Comparison of ENCODE assay signal across 31 cellular contexts in the genomic region with DNA sequence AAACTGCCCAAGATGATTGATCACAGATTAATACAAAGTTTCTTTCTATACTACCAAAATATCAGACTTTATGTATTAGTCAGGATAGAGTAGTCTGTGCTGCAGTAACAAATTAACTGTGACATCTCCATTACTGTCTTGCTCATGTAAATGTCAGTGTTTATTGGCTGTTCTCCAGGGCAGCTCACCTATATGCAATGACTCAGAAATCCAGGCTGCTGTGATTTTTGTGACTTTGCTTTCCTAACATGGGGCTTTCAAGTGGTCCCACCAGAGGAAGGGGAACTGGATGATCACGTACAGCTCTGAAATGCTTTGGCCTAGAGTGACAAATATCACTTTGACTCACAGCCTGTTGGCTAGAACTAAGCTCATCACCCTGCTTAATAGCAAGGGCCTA. TPM values are rescaled to one million over a fixed set of nuclear protein-coding genes. Genes with fewer than 3 reads are reported as not detected.
DNase-seq lines count a peak whose midpoint lies in the region; ATAC-seq, FAIRE-seq and TF ChIP-seq lines count a peak whose summit lies in the region.
"Had no signal": no experiment of that assay in that cellular context is flagged by ENCODE, and none has a peak within 500 bp of the region (broad histone marks: within the 10 kb centered on the region; RNA-seq: fewer than 3 reads in every experiment).

No MANE protein-coding gene starts in this region.

- H3K79me2 ChIP-seq in HepG2 (ENCODE audit: insufficient read depth, low read length), result peaks cover 2% of the 10 kb centered on the region
- no peaks in the 10 kb centered on the region for H3K79me2 ChIP-seq in K562 (ENCODE audit: control insufficient read depth, insufficient read depth, low read length)

- no peak for FAIRE-seq in HepG2 (lab: Jason Lieb, UNC)
- FAIRE-seq in K562 (lab: Jason Lieb, UNC), result peak; percentile 48
- FAIRE-seq: A549, G401.6, GM12878, H1 had no signal

- DNase-seq in HepG2 (ENCODE audit: low spot score), result no peak
- DNase-seq in right lobe of liver, result no peak
- no peak for DNase-seq in K562 (ENCODE audit: extremely low read depth in 1 of 4, low spot score in 3 of 4)
- no peak for DNase-seq in transverse colon
- no peak for DNase-seq in NCI-H2196 (lab: John Stamatoyannopoulos, UW; ENCODE audit: unreplicated experiment)
- no peak for DNase-seq in activated CD8-positive, alpha-beta memory T cell treated with anti-CD3 and anti-CD28 coated beads, Interleukin-2, amount 50 U/mL, for 48 hours
- DNase-seq: AML-193; CD4-positive, alpha-beta T cell; DMS53; HCEC 1CT; Karpas-422; NCI-H1092; NCI-H1436; NCI-H187; NCI-H2081 treated with DMSO at 0.1 percent for 48 hours; NCI-H2171 treated with DMSO at 0.1 percent for 48 hours; NCI-H446; NCI-H524 treated with DMSO at 0.1 percent for 48 hours; NCI-H82; NK-92 treated with Interleukin-12 subunit alpha and Interleukin-12 subunit beta, amount 100 ng/mL, for 24 hours; PC-9; Right ventricle myocardium superior; RPMI8226; T-cell had no signal

- intact Hi-C loops in HepG2 (cut with micrococcal nuclease; ENCODE audit: unreplicated experiment) (no loop called here), right lobe of liver (cut with DNase I) (no loop called here), K562 (cut with micrococcal nuclease) (no loop called here), transverse colon (cut with DNase I; ENCODE audit: low total_unique reads) (no loop called here)

- no TSS peak for BruUV-seq in HepG2 (replicated peaks; lab: Mats Ljungman, UMichigan)
- no TSS peak for BruUV-seq in K562 (replicated peaks; lab: Mats Ljungman, UMichigan)

- H3K9me3 ChIP-seq in HepG2 (ENCODE audit: low read length) (no peaks in the 10 kb centered on the region), right lobe of liver (no peaks in the 10 kb centered on the region), HEK293 (ENCODE audit: control insufficient read depth, insufficient read depth, low read depth, low read length) (no peaks in the 10 kb centered on the region), K562 (replicated peaks; ENCODE audit: control insufficient read depth, insufficient read depth, low read depth, low read length) (no peaks in the 10 kb centered on the region), transverse colon (no peaks in the 10 kb centered on the region)
- H3K9me3 ChIP-seq: A549; BLaER1 treated with 17β-estradiol and CSF1 and Interleukin-3, amounts not matched to agents 10 nM and 100 nM; SJSA1 had no signal

- H3K36me3 ChIP-seq in HepG2 (replicated peaks in 1 of 2; ENCODE audit: control insufficient read depth in 1 of 2, insufficient read depth in 2 of 2, low read length in 2 of 2) (no peaks in the 10 kb centered on the region), right lobe of liver (no peaks in the 10 kb centered on the region), HEK293 (ENCODE audit: control insufficient read depth in 2 of 2, insufficient read depth in 1 of 2, low read length in 2 of 2) (no peaks in the 10 kb centered on the region), K562 (ENCODE audit: control insufficient read depth, insufficient read depth, low read length) (no peaks in the 10 kb centered on the region), transverse colon (no peaks in the 10 kb centered on the region)
- H3K36me3 ChIP-seq: BLaER1 treated with 17β-estradiol and CSF1 and Interleukin-3, amounts not matched to agents 10 nM and 100 nM; SJSA1 had no signal

- H2AFZ ChIP-seq in HepG2 (ENCODE audit: low read length), result no peak overlapping the region
- H2AFZ ChIP-seq in K562 (ENCODE audit: low read depth, low read length), result no peak overlapping the region
- H2AFZ ChIP-seq: PC-9 had no signal

- no peak for TF ChIP-seq CTCF in HepG2 (CRISPR knock-in tag; IDR thresholded peaks at IDR 0.05)
- no peak for TF ChIP-seq CTCF in right lobe of liver (IDR thresholded peaks at IDR 0.05)
- TF ChIP-seq CTCF in HEK293 (tag by site-specific recombination; IDR thresholded peaks at IDR 0.05), result no peak
- no peak for TF ChIP-seq CTCF in K562 (IDR thresholded peaks at IDR 0.05 in 2 of 3, conservative IDR thresholded peaks at IDR 0.05 in 1 of 3; ENCODE audit: insufficient read depth in 2 of 3, low read depth in 1 of 3, low read length in 3 of 3)
- no peak for TF ChIP-seq CTCF in transverse colon (IDR thresholded peaks at IDR 0.05)

- in situ Hi-C loops in HepG2 (cut with HindIII; ENCODE audit: extremely low pct_ligation_motif_present, low pct_unique_long_range_greater_than_20kb), result no loop called here
- in situ Hi-C loops in K562 (cut with MboI), result no loop called here
- in situ Hi-C loops in transverse colon (cut with MboI; ENCODE audit: low pct_ligation_motif_present in 1 of 4, low pct_unique_long_range_greater_than_20kb in 1 of 4, low sequenced_read_pairs in 3 of 4), result no loop called here

- no peak for ATAC-seq in HepG2
- ATAC-seq in right lobe of liver, result no peak
- ATAC-seq in K562, result no peak
- ATAC-seq: A549, GM12878, T-cell had no signal

- no peak overlapping the region for H3K9ac ChIP-seq in HepG2 (ENCODE audit: insufficient read depth, low read depth, low read length)
- H3K9ac ChIP-seq in K562 (ENCODE audit: insufficient read depth in 1 of 2, low read depth in 2 of 2, low read length in 2 of 2), result no peak overlapping the region
- H3K9ac ChIP-seq: BLaER1 treated with 17β-estradiol and CSF1 and Interleukin-3, amounts not matched to agents 10 nM and 100 nM had no signal

- POLR2A ChIA-PET in HepG2 (lab: Yijun Ruan, JAX) (interaction anchor here (1.6 kb wide), 1 partner anchor 13 kb away, joined by 4 read pairs; no protein-coding TSS in a partner anchor), HEK293 (lab: Yijun Ruan, JAX) (no interaction called here), K562 (lab: Yijun Ruan, JAX) (interaction anchor here (0.9 to 2.4 kb wide), 5 partner anchors 12 to 392 kb away, joined by 3 to 9 read pairs (median 6); partner anchors contain the start of genes PLS1 and U2SURP)

- CTCF ChIA-PET in HepG2 (lab: Yijun Ruan, JAX; ENCODE audit: low intra/inter-chr PET ratio, low total read pairs), result no interaction called here
- CTCF ChIA-PET in HEK293 (lab: Yijun Ruan, JAX), result interaction anchor here (0.7 kb wide), 1 partner anchor 12 kb away, joined by 3 read pairs; no protein-coding TSS in a partner anchor
- CTCF ChIA-PET in K562 (lab: Yijun Ruan, JAX; ENCODE audit: low intra/inter-chr PET ratio), result no interaction called here

- H3K4me2 ChIP-seq in HepG2 (ENCODE audit: low read depth, low read length), result no peak overlapping the region
- H3K4me2 ChIP-seq in K562 (ENCODE audit: insufficient read depth, low read length), result no peak overlapping the region
- H3K4me2 ChIP-seq: A549; BLaER1 treated with 17β-estradiol and CSF1 and Interleukin-3, amounts not matched to agents 10 nM and 100 nM; PC-9 had no signal

- H3K4me1 ChIP-seq in HepG2 (ENCODE audit: insufficient read depth, low read length), result no peaks in the 10 kb centered on the region
- no peaks in the 10 kb centered on the region for H3K4me1 ChIP-seq in right lobe of liver
- 0 out of 2 replicates have a peak, but pooled peaks cover 2% of the 10 kb centered on the region for H3K4me1 ChIP-seq in HEK293 (ENCODE audit: control insufficient read depth, insufficient read depth, low read length)
- peaks cover 0 to 4% of the 10 kb centered on the region in 2 experiments; a peak in 1 of 5 replicates for H3K4me1 ChIP-seq in K562 (replicated peaks in 1 of 2; ENCODE audit: control insufficient read depth in 2 of 2, insufficient read depth in 2 of 2, low read length in 2 of 2)
- peaks cover 9 to 58% (median 23%) of the 10 kb centered on the region in 4 donors for H3K4me1 ChIP-seq in transverse colon
- H3K4me1 ChIP-seq: BLaER1 treated with 17β-estradiol and CSF1 and Interleukin-3, amounts not matched to agents 10 nM and 100 nM; SJSA1 had no signal

- TF ChIP-seq POLR2A in HepG2 (IDR thresholded peaks at IDR 0.05; ENCODE audit: insufficient read depth in 1 of 2, low read depth in 2 of 2, low read length in 2 of 2) (no peak), right lobe of liver (IDR thresholded peaks at IDR 0.05) (no peak), K562 (conservative IDR thresholded peaks at IDR 0.05) (no peak), transverse colon (IDR thresholded peaks at IDR 0.05) (no peak)

- no peak for TF ChIP-seq RAD21 in HepG2 (CRISPR knock-in tag; IDR thresholded peaks at IDR 0.05)
- TF ChIP-seq RAD21 in K562 (CRISPR knock-in tag; conservative IDR thresholded peaks at IDR 0.05 in 1 of 2, IDR thresholded peaks at IDR 0.05 in 1 of 2), result no peak

- WGBS in HepG2 (ENCODE audit: low lambda C conversion rate), result 90% methylated on average over 1 of the region's 1 CpG
- 88% methylated on average over 1 of the region's 1 CpG for WGBS in right lobe of liver (ENCODE audit: insufficient coverage, low coverage, low lambda C conversion rate, missing lambda C conversion rate)
- 67% methylated on average over 1 of the region's 1 CpG for WGBS in K562 (ENCODE audit: insufficient coverage, low coverage, missing lambda C conversion rate)
- WGBS in transverse colon (ENCODE audit: low coverage in 1 of 2), 2 donors, result 67 to 88% methylated on average over 1 of the region's 1 CpG

- H3K27me3 ChIP-seq in HepG2 (ENCODE audit: control insufficient read depth in 1 of 2, insufficient read depth in 2 of 2, low read length in 2 of 2) (no peaks in the 10 kb centered on the region), right lobe of liver (no peaks in the 10 kb centered on the region), K562 (ENCODE audit: control insufficient read depth in 2 of 2, insufficient read depth in 2 of 2, low read length in 2 of 2) (no peaks in the 10 kb centered on the region), transverse colon (no peaks in the 10 kb centered on the region)
- H3K27me3 ChIP-seq: BLaER1 treated with 17β-estradiol and CSF1 and Interleukin-3, amounts not matched to agents 10 nM and 100 nM; SJSA1 had no signal

- TF ChIP-seq EP300 in HepG2 (IDR thresholded peaks at IDR 0.05; ENCODE audit: low read depth in 2 of 2, low read length in 2 of 2), result no peak
- no peak for TF ChIP-seq EP300 in HepG2 (CRISPR knock-in tag; IDR thresholded peaks at IDR 0.05; ENCODE audit: borderline replicate concordance)
- no peak for TF ChIP-seq EP300 in K562 (IDR thresholded peaks at IDR 0.05; ENCODE audit: low read length)
- no peak for TF ChIP-seq EP300 in transverse colon (IDR thresholded peaks at IDR 0.05; ENCODE audit: low read depth)

- H4K20me1 ChIP-seq in HepG2 (ENCODE audit: insufficient read depth, low read length) (no peaks in the 10 kb centered on the region), K562 (replicated peaks; ENCODE audit: control insufficient read depth, insufficient read depth, low read length) (no peaks in the 10 kb centered on the region)
- H4K20me1 ChIP-seq: BLaER1 treated with 17β-estradiol and CSF1 and Interleukin-3, amounts not matched to agents 10 nM and 100 nM had no signal

- no peak overlapping the region for H3K4me3 ChIP-seq in HepG2 (replicated peaks in 1 of 3; ENCODE audit: insufficient read depth in 1 of 3, low read depth in 2 of 3, low read length in 3 of 3)
- no peak overlapping the region for H3K4me3 ChIP-seq in right lobe of liver
- H3K4me3 ChIP-seq in HEK293 (ENCODE audit: low read depth, low read length), result no peak overlapping the region
- no peak overlapping the region for H3K4me3 ChIP-seq in K562
- H3K4me3 ChIP-seq in transverse colon, result no peak overlapping the region
- H3K4me3 ChIP-seq: A549; BLaER1 treated with 17β-estradiol and CSF1 and Interleukin-3, amounts not matched to agents 10 nM and 100 nM; GM12878; PC-9; SJSA1 had no signal

- no peak overlapping the region for H3K27ac ChIP-seq in HepG2 (ENCODE audit: extremely low read length, insufficient read depth, low read length)
- H3K27ac ChIP-seq in right lobe of liver, result no peak overlapping the region
- H3K27ac ChIP-seq in HEK293 (ENCODE audit: extremely low read depth, low read depth, low read length), result no peak overlapping the region
- H3K27ac ChIP-seq in K562 (ENCODE audit: extremely low read depth, low read depth, low read length), result no peak overlapping the region
- H3K27ac ChIP-seq in transverse colon, result peak overlapping the region in 3 of 4 donors; percentile 36 to 46 (median 43)
- H3K27ac ChIP-seq: A549; BLaER1 treated with 17β-estradiol and CSF1 and Interleukin-3, amounts not matched to agents 10 nM and 100 nM; PC-9; SJSA1 had no signal

- H3K9me1 ChIP-seq in K562 (ENCODE audit: control insufficient read depth, insufficient read depth, low read length), result no peaks in the 10 kb centered on the region

RNA-seq across cellular contexts. Expression of gene PLS1, which starts 12.9 kb away (rescaled TPM):
- total RNA-seq in HepG2 (2016; rRNA removed; fragmentation: Illumina TruSeq; extraction: Trizol) (21.1 and 34.1 TPM in 2 replicates), right lobe of liver (10 to 100 TPM; 13.0 to 30.5 (median 18.2) TPM), K562 (2014; rRNA removed) (7.8 and 9.5 TPM in 2 replicates), K562 (2014; rRNA removed; fragmentation: Illumina TruSeq; extraction: Trizol) (16.2 and 17.8 TPM in 2 replicates), K562 (2015; rRNA removed; fragmentation: Illumina TruSeq; extraction: Trizol) (11.9 and 13.7 TPM in 2 replicates), K562 (2021) (9.0 and 11.5 TPM in 2 replicates), transverse colon (100 to 1,000 TPM in 3 of 4 donors, 10 to 100 TPM in 1; 58.7 to 507 (median 340) TPM)
- 4.4 and 7.7 TPM in 2 replicates for total RNA-seq in HepG2 (2016; cell fraction: cytosol; rRNA removed; fragmentation: Illumina TruSeq; extraction: Trizol; ENCODE audit: low read depth)
- 19.5 and 33.3 TPM in 2 replicates for total RNA-seq in HepG2 (2016; cell fraction: insoluble cytoplasmic fraction; rRNA removed; fragmentation: Illumina TruSeq; extraction: Trizol)
- 5.7 and 6.6 TPM in 2 replicates for total RNA-seq in HepG2 (2016; cell fraction: membrane; rRNA removed; fragmentation: Illumina TruSeq; extraction: Trizol)
- total RNA-seq in HepG2 (2016; cell fraction: nucleus; rRNA removed; fragmentation: Illumina TruSeq; extraction: Trizol), result 13.8 and 14.5 TPM in 2 replicates
- polyA plus RNA-seq in HepG2 (2011; rRNA removed) (8.3 and 11.2 TPM in 2 replicates), K562 (2011; rRNA removed) (10.8 and 20.1 TPM in 2 replicates), K562 (2014; fragmentation: Illumina TruSeq; extraction: Trizol) (9.9 and 13.0 TPM in 2 replicates), K562 (2014; fragmentation: Nextera tagmentation; extraction: Ambion mirVana) (10 to 100 TPM; 10.6 to 21.3 TPM), K562 (2014; rRNA removed) (6.1 and 11.0 TPM in 2 replicates)
- polyA plus RNA-seq in HepG2 (2011; cell fraction: cytosol; rRNA removed), result 5.3 and 9.1 TPM in 2 replicates
- 2.6 and 3.8 TPM in 2 replicates for polyA plus RNA-seq in HepG2 (2011; cell fraction: nucleus; rRNA removed)
- polyA plus RNA-seq in HepG2 (2012), result 8.5 and 14.1 TPM in 2 replicates
- polyA plus RNA-seq in HepG2 (2016; cell fraction: cytosol; fragmentation: Illumina TruSeq; extraction: Trizol; ENCODE audit: low read depth), result 0.65 and 0.89 TPM in 2 replicates
- polyA plus RNA-seq in HepG2 (2016; cell fraction: insoluble cytoplasmic fraction; fragmentation: Illumina TruSeq; extraction: Trizol; ENCODE audit: low read depth), result 18.7 and 20.7 TPM in 2 replicates
- 1.8 TPM in 2 replicates for polyA plus RNA-seq in HepG2 (2016; cell fraction: membrane; fragmentation: Illumina TruSeq; extraction: Trizol; ENCODE audit: low read depth)
- polyA plus RNA-seq in HepG2 (2016; cell fraction: nucleus; fragmentation: Illumina TruSeq; extraction: Trizol; ENCODE audit: insufficient read depth, low read depth), result 7.7 and 8.5 TPM in 2 replicates
- polyA minus RNA-seq in HepG2 (2011; rRNA and poly(A)+ RNA removed; ENCODE audit: low replicate concordance), result 4.7 and 8.0 TPM in 2 replicates
- 10.1 and 13.0 TPM in 2 replicates for polyA minus RNA-seq in HepG2 (2011; cell fraction: cytosol; rRNA and poly(A)+ RNA removed)
- 13.4 and 18.6 TPM in 2 replicates for polyA minus RNA-seq in HepG2 (2011; cell fraction: nucleus; rRNA and poly(A)+ RNA removed)
- total RNA-seq in K562 (2011; cell fraction: chromatin; rRNA removed; ENCODE audit: low replicate concordance), result 6.6 and 24.4 TPM in 2 replicates
- total RNA-seq in K562 (2011; cell fraction: nucleolus; rRNA removed), result 1.8 and 2.2 TPM in 2 replicates
- 10.0 and 11.6 TPM in 2 replicates for total RNA-seq in K562 (2011; cell fraction: nucleoplasm; rRNA removed)
- polyA plus RNA-seq in K562 (2011; cell fraction: cytosol; rRNA removed), result 3.5 and 6.8 TPM in 2 replicates
- polyA plus RNA-seq in K562 (2011; cell fraction: nucleus; rRNA removed), result 4.2 and 4.5 TPM in 2 replicates
- polyA plus RNA-seq in K562 (2012), result 6.4 and 7.2 TPM in 2 replicates
- 23.9 and 26.7 TPM in 2 replicates for polyA minus RNA-seq in K562 (2011; rRNA and poly(A)+ RNA removed)
- 6.5 and 10.6 TPM in 2 replicates for polyA minus RNA-seq in K562 (2011; cell fraction: cytosol; rRNA and poly(A)+ RNA removed)
- polyA minus RNA-seq in K562 (2011; cell fraction: nucleus; rRNA and poly(A)+ RNA removed), result 5.5 and 10.4 TPM in 2 replicates

RNA-seq across cellular contexts. Expression of gene ATR, which starts 30.6 kb away (rescaled TPM):
- total RNA-seq in HepG2 (2016; rRNA removed; fragmentation: Illumina TruSeq; extraction: Trizol), result 17.0 and 21.7 TPM in 2 replicates
- total RNA-seq in HepG2 (2016; cell fraction: cytosol; rRNA removed; fragmentation: Illumina TruSeq; extraction: Trizol; ENCODE audit: low read depth), result 3.3 and 4.6 TPM in 2 replicates
- total RNA-seq in HepG2 (2016; cell fraction: insoluble cytoplasmic fraction; rRNA removed; fragmentation: Illumina TruSeq; extraction: Trizol), result 16.0 and 21.3 TPM in 2 replicates
- total RNA-seq in HepG2 (2016; cell fraction: membrane; rRNA removed; fragmentation: Illumina TruSeq; extraction: Trizol), result 5.3 and 6.0 TPM in 2 replicates
- 32.5 and 33.4 TPM in 2 replicates for total RNA-seq in HepG2 (2016; cell fraction: nucleus; rRNA removed; fragmentation: Illumina TruSeq; extraction: Trizol)
- 5.4 and 6.6 TPM in 2 replicates for polyA plus RNA-seq in HepG2 (2011; rRNA removed)
- 1.7 and 3.5 TPM in 2 replicates for polyA plus RNA-seq in HepG2 (2011; cell fraction: cytosol; rRNA removed)
- polyA plus RNA-seq in HepG2 (2011; cell fraction: nucleus; rRNA removed), result 7.2 and 8.3 TPM in 2 replicates
- polyA plus RNA-seq in HepG2 (2012), result 6.6 and 8.4 TPM in 2 replicates
- polyA plus RNA-seq in HepG2 (2016; cell fraction: cytosol; fragmentation: Illumina TruSeq; extraction: Trizol; ENCODE audit: low read depth), result 1.3 TPM in 2 replicates
- 12.9 and 13.9 TPM in 2 replicates for polyA plus RNA-seq in HepG2 (2016; cell fraction: insoluble cytoplasmic fraction; fragmentation: Illumina TruSeq; extraction: Trizol; ENCODE audit: low read depth)
- polyA plus RNA-seq in HepG2 (2016; cell fraction: membrane; fragmentation: Illumina TruSeq; extraction: Trizol; ENCODE audit: low read depth), result 1.6 and 1.9 TPM in 2 replicates
- polyA plus RNA-seq in HepG2 (2016; cell fraction: nucleus; fragmentation: Illumina TruSeq; extraction: Trizol; ENCODE audit: insufficient read depth, low read depth), result 24.5 and 26.4 TPM in 2 replicates
- 6.9 and 27.7 TPM in 2 replicates for polyA minus RNA-seq in HepG2 (2011; rRNA and poly(A)+ RNA removed; ENCODE audit: low replicate concordance)
- polyA minus RNA-seq in HepG2 (2011; cell fraction: cytosol; rRNA and poly(A)+ RNA removed), result 6.3 and 7.6 TPM in 2 replicates
- polyA minus RNA-seq in HepG2 (2011; cell fraction: nucleus; rRNA and poly(A)+ RNA removed), result 32.3 and 42.5 TPM in 2 replicates
- 10 to 100 TPM in 5 of 6 experiments, 1 to 10 TPM in 1; 8.0 to 26.9 (median 15.7) TPM for total RNA-seq in right lobe of liver
- total RNA-seq in K562 (2011; cell fraction: chromatin; rRNA removed; ENCODE audit: low replicate concordance), result 37.1 and 152 TPM in 2 replicates
- 15.7 and 24.5 TPM in 2 replicates for total RNA-seq in K562 (2011; cell fraction: nucleolus; rRNA removed)
- 41.6 and 44.8 TPM in 2 replicates for total RNA-seq in K562 (2011; cell fraction: nucleoplasm; rRNA removed)
- 20.7 and 23.2 TPM in 2 replicates for total RNA-seq in K562 (2014; rRNA removed)
- 37.4 and 41.5 TPM in 2 replicates for total RNA-seq in K562 (2014; rRNA removed; fragmentation: Illumina TruSeq; extraction: Trizol)
- total RNA-seq in K562 (2015; rRNA removed; fragmentation: Illumina TruSeq; extraction: Trizol), result 37.0 and 37.8 TPM in 2 replicates
- total RNA-seq in K562 (2021), result 27.2 and 28.9 TPM in 2 replicates
- 22.9 and 33.6 TPM in 2 replicates for polyA plus RNA-seq in K562 (2011; rRNA removed)
- 4.5 and 8.3 TPM in 2 replicates for polyA plus RNA-seq in K562 (2011; cell fraction: cytosol; rRNA removed)
- 30.9 and 39.1 TPM in 2 replicates for polyA plus RNA-seq in K562 (2011; cell fraction: nucleus; rRNA removed)
- 14.8 and 17.1 TPM in 2 replicates for polyA plus RNA-seq in K562 (2012)
- polyA plus RNA-seq in K562 (2014; fragmentation: Illumina TruSeq; extraction: Trizol), result 16.8 and 21.9 TPM in 2 replicates
- 10 to 100 TPM; 19.8 to 20.3 TPM for polyA plus RNA-seq in K562 (2014; fragmentation: Nextera tagmentation; extraction: Ambion mirVana)
- 18.0 and 21.4 TPM in 2 replicates for polyA plus RNA-seq in K562 (2014; rRNA removed)
- 66.9 and 67.3 TPM in 2 replicates for polyA minus RNA-seq in K562 (2011; rRNA and poly(A)+ RNA removed)
- polyA minus RNA-seq in K562 (2011; cell fraction: cytosol; rRNA and poly(A)+ RNA removed), result 18.6 and 25.4 TPM in 2 replicates
- polyA minus RNA-seq in K562 (2011; cell fraction: nucleus; rRNA and poly(A)+ RNA removed), result 40.7 and 69.0 TPM in 2 replicates
- total RNA-seq in transverse colon, result 10 to 100 TPM; 22.4 to 37.8 (median 25.3) TPM

Comparison
In these comparisons a context has a peak if more than half of its experiments do, and no peak if none do; other contexts are left out.
1. H3K27ac ChIP-seq: peak in transverse colon (3 of 4); none in HepG2 (single experiment), right lobe of liver (0 of 3), HEK293 (single experiment) and K562 (single experiment).
2. Of the 241 proteins assayed by ChIP-seq in both HepG2 and K562: peak only in HepG2: none; only in K562: FOSL1, KDM1A, MEIS2 and NFIC; in both: ZNF12; in neither: 236.